31 cellular contexts compared by ENCODE assay signal in the genomic region with DNA sequence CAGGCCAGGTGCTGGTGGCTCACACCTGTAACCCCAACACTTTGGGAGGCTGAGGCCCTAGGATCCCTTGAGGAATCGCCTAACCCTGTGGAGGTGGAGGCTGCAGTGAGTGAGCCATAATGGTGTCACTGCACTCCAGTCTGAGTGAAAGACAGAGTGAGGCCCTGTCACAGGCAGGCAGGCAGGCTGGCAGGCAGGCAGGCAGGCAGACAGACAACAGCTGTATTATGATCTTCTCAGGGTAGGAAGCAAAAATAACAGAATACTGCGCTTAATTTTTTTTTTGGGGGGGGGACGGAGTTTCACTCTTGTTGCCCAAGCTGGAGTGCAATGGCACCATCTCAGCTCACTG.
"Had no signal": no experiment of that assay in that cellular context is flagged by ENCODE, and none has a peak within 500 bp of the region (broad histone marks: within the 10 kb centered on the region; RNA-seq: fewer than 3 reads in every experiment).

No MANE protein-coding gene starts in this region.

- H3K27me3 ChIP-seq: body of pancreas, esophagus squamous epithelium, gastroesophageal sphincter had no signal

- H3K4me1 ChIP-seq: body of pancreas, esophagus squamous epithelium, gastroesophageal sphincter had no signal

- H3K4me3 ChIP-seq: body of pancreas, esophagus squamous epithelium, gastroesophageal sphincter had no signal

- H3K27me3 Mint-ChIP-seq: activated CD4-positive, alpha-beta memory T cell treated with anti-CD3 and anti-CD28 coated beads for 36 hours; activated CD4-positive, alpha-beta T cell treated with anti-CD3 and anti-CD28 coated beads for 36 hours; activated CD4-positive, alpha-beta T cell treated with anti-CD3 and anti-CD28 coated beads, Interleukin-2, amount 10 ng/mL, durations not matched to agents 24 days and 14 days; activated CD8-positive, alpha-beta memory T cell treated with anti-CD3 and anti-CD28 coated beads, Interleukin-2, amount 10 ng/mL, durations not matched to agents 7 days and 5 days; activated naive CD4-positive, alpha-beta T cell treated with anti-CD3 and anti-CD28 coated beads, Interleukin-2, amount 10 ng/mL, durations not matched to agents 7 days and 5 days; activated naive CD8-positive, alpha-beta T cell; effector memory CD8-positive, alpha-beta T cell; T-cell had no signal

- H3K27ac ChIP-seq: body of pancreas, epithelial cell of prostate, esophagus squamous epithelium, gastroesophageal sphincter had no signal

- H3K27ac Mint-ChIP-seq: activated CD4-positive, alpha-beta memory T cell treated with anti-CD3 and anti-CD28 coated beads for 36 hours; activated CD4-positive, alpha-beta T cell treated with anti-CD3 and anti-CD28 coated beads for 36 hours; activated CD4-positive, alpha-beta T cell treated with anti-CD3 and anti-CD28 coated beads, Interleukin-2, amount 10 ng/mL, durations not matched to agents 24 days and 14 days; activated CD8-positive, alpha-beta memory T cell treated with anti-CD3 and anti-CD28 coated beads, Interleukin-2, amount 10 ng/mL, durations not matched to agents 7 days and 5 days; activated CD8-positive, alpha-beta T cell treated with anti-CD3 and anti-CD28 coated beads, Interleukin-2, amount 10 ng/mL, durations not matched to agents 7 days and 5 days; activated naive CD4-positive, alpha-beta T cell treated with anti-CD3 and anti-CD28 coated beads, Interleukin-2, amount 10 ng/mL, durations not matched to agents 7 days and 5 days; activated naive CD8-positive, alpha-beta T cell; activated T-helper 1 cell treated with anti-CD3 and anti-CD28 coated beads, Interleukin-12 subunit alpha, Interleukin-12 subunit beta, Interleukin-2, Interleukin-4 antibody, amounts not matched to agents 30 ng/mL and 10 ng/mL and 1 ng/mL, durations not matched to agents 14 hours and 24 hours and 36 hours; activated T-helper 2 cell treated with anti-CD3 and anti-CD28 coated beads, Interferon-gamma antibody, Interleukin-2, Interleukin-4, amounts not matched to agents 10 μg/mL and 5 μg/mL and 100 μg/mL, durations not matched to agents 14 hours and 24 hours and 36 hours; effector memory CD8-positive, alpha-beta T cell; T-cell; T-helper 1 cell treated with Interleukin-12 subunit alpha and Interleukin-12 subunit beta and Interleukin-4 antibody, amounts not matched to agents 30 μg/mL and 1 μg/mL, for 36 hours had no signal

- H3K36me3 ChIP-seq: esophagus squamous epithelium, gastroesophageal sphincter had no signal

- H3K4me3 Mint-ChIP-seq: activated CD4-positive, alpha-beta memory T cell treated with anti-CD3 and anti-CD28 coated beads for 36 hours; activated CD4-positive, alpha-beta T cell treated with anti-CD3 and anti-CD28 coated beads for 36 hours; activated CD4-positive, alpha-beta T cell treated with anti-CD3 and anti-CD28 coated beads, Interleukin-2, amount 10 ng/mL, durations not matched to agents 24 days and 14 days; activated CD8-positive, alpha-beta memory T cell treated with anti-CD3 and anti-CD28 coated beads, Interleukin-2, amount 10 ng/mL, durations not matched to agents 7 days and 5 days; activated CD8-positive, alpha-beta T cell treated with anti-CD3 and anti-CD28 coated beads, Interleukin-2, amount 10 ng/mL, durations not matched to agents 7 days and 5 days; activated naive CD4-positive, alpha-beta T cell treated with anti-CD3 and anti-CD28 coated beads, Interleukin-2, amount 10 ng/mL, durations not matched to agents 7 days and 5 days; activated naive CD8-positive, alpha-beta T cell; activated T-helper 1 cell treated with anti-CD3 and anti-CD28 coated beads, Interleukin-12 subunit alpha, Interleukin-12 subunit beta, Interleukin-2, Interleukin-4 antibody, amounts not matched to agents 30 ng/mL and 10 ng/mL and 1 ng/mL, durations not matched to agents 14 hours and 24 hours and 36 hours; effector memory CD8-positive, alpha-beta T cell; T-cell; T-helper 1 cell treated with Interleukin-12 subunit alpha and Interleukin-12 subunit beta and Interleukin-4 antibody, amounts not matched to agents 30 μg/mL and 1 μg/mL, for 36 hours had no signal

- H3K4me1 Mint-ChIP-seq: activated CD4-positive, alpha-beta T cell treated with anti-CD3 and anti-CD28 coated beads for 36 hours; activated CD4-positive, alpha-beta T cell treated with anti-CD3 and anti-CD28 coated beads, Interleukin-2, amount 10 ng/mL, durations not matched to agents 24 days and 14 days; activated CD8-positive, alpha-beta memory T cell treated with anti-CD3 and anti-CD28 coated beads, Interleukin-2, amount 10 ng/mL, durations not matched to agents 7 days and 5 days; activated naive CD4-positive, alpha-beta T cell treated with anti-CD3 and anti-CD28 coated beads, Interleukin-2, amount 10 ng/mL, durations not matched to agents 7 days and 5 days; T-cell had no signal

- H3K36me3 Mint-ChIP-seq: T-cell had no signal

- DNase-seq: activated CD4-positive, alpha-beta memory T cell treated with anti-CD3 and anti-CD28 coated beads for 36 hours; activated CD4-positive, alpha-beta T cell treated with anti-CD3 and anti-CD28 coated beads for 36 hours; activated CD4-positive, alpha-beta T cell treated with anti-CD3 and anti-CD28 coated beads, Interleukin-2, amount 10 ng/mL, durations not matched to agents 24 days and 14 days; activated CD4-positive, CD25-positive, alpha-beta regulatory T cell; activated CD4-positive, CD25-positive, alpha-beta regulatory T cell treated with anti-CD3 and anti-CD28 coated beads, Interleukin-2, amount 50 U/mL, for 72 hours; activated CD8-positive, alpha-beta memory T cell treated with anti-CD3 and anti-CD28 coated beads, Interleukin-2, amount 10 ng/mL, durations not matched to agents 7 days and 5 days; activated CD8-positive, alpha-beta memory T cell treated with anti-CD3 and anti-CD28 coated beads, Interleukin-2, amount 50 U/mL, for 4 hours; activated CD8-positive, alpha-beta T cell treated with anti-CD3 and anti-CD28 coated beads, Interleukin-2, amount 10 ng/mL, durations not matched to agents 7 days and 5 days; activated effector memory CD4-positive, alpha-beta T cell treated with anti-CD3 and anti-CD28 coated beads, Interleukin-2, amount 50 U/mL, for 16 hours; activated naive CD4-positive, alpha-beta T cell treated with anti-CD3 and anti-CD28 coated beads, Interleukin-2, amount 10 ng/mL, durations not matched to agents 7 days and 5 days; activated T-cell treated with anti-CD3 and anti-CD28 coated beads, Interleukin-2, amount 50 U/mL, for 1 hour; activated T-cell treated with anti-CD3 and anti-CD28 coated beads, Interleukin-2, amount 50 U/mL, for 48 hours; amniotic stem cell; anterior cingulate cortex; body of pancreas; caudate nucleus; cortex of kidney; dermis blood vessel endothelial cell; effector CD4-positive, alpha-beta T cell; effector memory CD8-positive, alpha-beta T cell; esophagus squamous epithelium; foreskin melanocyte; SW 1271; T-cell; T1000 had no signal
